In the genomic region with DNA sequence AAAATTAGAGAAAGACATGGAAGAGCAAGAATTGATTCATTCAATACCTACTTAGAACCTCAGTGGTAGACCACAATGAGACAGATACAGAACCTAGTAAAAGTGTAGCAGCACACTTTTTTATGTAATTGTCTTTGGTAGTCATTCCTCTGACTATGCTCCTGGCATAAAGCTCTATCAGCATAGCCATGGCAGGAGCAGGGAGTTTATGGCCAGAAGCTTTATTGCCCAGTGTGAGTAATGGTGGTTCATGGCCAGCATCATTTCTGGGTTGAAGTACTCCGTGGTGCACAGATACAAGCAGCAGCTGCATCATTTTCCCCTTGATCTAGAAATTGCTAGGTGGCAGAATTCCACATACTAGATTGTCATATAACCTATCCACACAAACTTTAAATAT, we compare ENCODE assay signal across 22 cellular contexts.
"Had no signal": no experiment of that assay in that cellular context is flagged by ENCODE, and none has a peak within 500 bp of the region (broad histone marks: within the 10 kb centered on the region; RNA-seq: fewer than 3 reads in every experiment).

No MANE protein-coding gene starts in this region.

- H3K9me3 ChIP-seq: tibial nerve, vagina had no signal

- H2AFZ ChIP-seq: hepatocyte, parathyroid adenoma had no signal

- ATAC-seq: activated T-cell treated with anti-CD3 and anti-CD28 coated beads, Interleukin-2, amount 50 U/mL, for 72 hours; left lobe of liver had no signal

- H3K4me1 Mint-ChIP-seq: activated CD4-positive, alpha-beta T cell treated with anti-CD3 and anti-CD28 coated beads, Interleukin-2, amount 10 ng/mL, durations not matched to agents 24 days and 14 days; central memory CD8-positive, alpha-beta T cell; naive B cell had no signal

- H3K4me1 ChIP-seq: parathyroid adenoma, tibial nerve, vagina had no signal

- H3K9me3 Mint-ChIP-seq: activated CD4-positive, alpha-beta T cell treated with anti-CD3 and anti-CD28 coated beads, Interleukin-2, amount 10 ng/mL, durations not matched to agents 24 days and 14 days; central memory CD8-positive, alpha-beta T cell had no signal

- H3K4me3 ChIP-seq: hepatocyte, tibial nerve, vagina had no signal

- DNase-seq: activated CD4-positive, alpha-beta T cell treated with anti-CD3 and anti-CD28 coated beads, Interleukin-2, amount 10 ng/mL, durations not matched to agents 24 days and 14 days; activated CD4-positive, CD25-positive, alpha-beta regulatory T cell; activated CD8-positive, alpha-beta memory T cell treated with anti-CD3 and anti-CD28 coated beads, Interleukin-2, amount 50 U/mL, for 48 hours; activated gamma-delta T cell treated with Interleukin-2 at 50 U/mL for 16 hours; activated T-cell treated with anti-CD3 and anti-CD28 coated beads, Interleukin-2, amount 50 U/mL, for 72 hours; amygdala; cortex of kidney; effector CD8-positive, alpha-beta T cell; naive B cell; stimulated activated CD4-positive, alpha-beta T cell treated with anti-CD3 and anti-CD28 coated beads, Interleukin-4, amount 100 ng/mL, for 1 hour; substantia nigra had no signal

- H3K4me3 Mint-ChIP-seq: activated CD4-positive, alpha-beta T cell treated with anti-CD3 and anti-CD28 coated beads, Interleukin-2, amount 10 ng/mL, durations not matched to agents 24 days and 14 days; activated naive CD8-positive, alpha-beta T cell; activated T-cell treated with anti-CD3 and anti-CD28 coated beads, Interleukin-2, amount 50 U/mL, for 72 hours; brain; central memory CD8-positive, alpha-beta T cell; naive B cell had no signal

- H3K4me2 ChIP-seq: hepatocyte had no signal

- FAIRE-seq: endothelial cell of umbilical vein, keratinocyte, TTC549 had no signal

- H3K36me3 ChIP-seq: tibial nerve, vagina had no signal

- H3K27me3 Mint-ChIP-seq: activated CD4-positive, alpha-beta T cell treated with anti-CD3 and anti-CD28 coated beads, Interleukin-2, amount 10 ng/mL, durations not matched to agents 24 days and 14 days; brain; naive B cell had no signal

- H3K27ac ChIP-seq: hepatocyte, parathyroid adenoma, tibial nerve, vagina had no signal

- H3K27me3 ChIP-seq: hepatocyte, tibial nerve, vagina had no signal

- H3K27ac Mint-ChIP-seq: activated CD4-positive, alpha-beta T cell treated with anti-CD3 and anti-CD28 coated beads, Interleukin-2, amount 10 ng/mL, durations not matched to agents 24 days and 14 days; activated naive CD8-positive, alpha-beta T cell; activated T-cell treated with anti-CD3 and anti-CD28 coated beads, Interleukin-2, amount 50 U/mL, for 72 hours; brain; naive B cell had no signal

- H3K9ac ChIP-seq: parathyroid adenoma had no signal

- H3K79me2 ChIP-seq: hepatocyte, parathyroid adenoma had no signal

- H3K36me3 Mint-ChIP-seq: activated naive CD8-positive, alpha-beta T cell; brain; naive B cell had no signal
